ENCODE assay signal across 19 cellular contexts in the genomic region with DNA sequence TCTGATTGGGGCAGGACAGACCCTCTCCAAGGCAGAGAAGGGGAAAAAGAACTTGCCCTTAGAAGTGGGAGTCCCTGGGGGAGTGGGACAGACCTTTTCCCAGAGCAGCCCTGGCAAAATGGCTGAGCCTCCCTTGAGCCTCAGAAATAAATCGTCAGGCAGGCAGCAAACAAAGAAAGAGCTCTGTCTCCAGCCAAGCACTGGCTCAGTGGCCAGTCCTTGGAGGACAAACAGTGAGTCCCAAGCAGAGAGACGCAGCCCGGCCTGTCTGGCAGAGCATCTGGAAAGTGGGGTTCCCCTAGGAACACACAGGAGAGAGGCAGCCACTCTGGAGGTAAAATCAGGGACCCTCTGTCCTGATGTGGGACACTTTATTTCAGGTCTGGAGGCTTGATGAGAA. TPM values are rescaled to one million over a fixed set of nuclear protein-coding genes. Genes with fewer than 3 reads are reported as not detected.
"Had no signal": no experiment of that assay in that cellular context is flagged by ENCODE, and none has a peak within 500 bp of the region (broad histone marks: within the 10 kb centered on the region; RNA-seq: fewer than 3 reads in every experiment).

No MANE protein-coding gene starts in this region.

- H3K4me3 ChIP-seq: cardiac muscle cell, colonic mucosa, SJSA1, stomach had no signal

- H3K36me3 Mint-ChIP-seq: activated CD4-positive, alpha-beta memory T cell treated with anti-CD3 and anti-CD28 coated beads for 36 hours; activated naive CD8-positive, alpha-beta T cell treated with anti-CD3 and anti-CD28 coated beads, Interleukin-2, amount 10 ng/mL, durations not matched to agents 7 days and 5 days; immature natural killer cell had no signal

- H3K4me1 ChIP-seq: colonic mucosa, psoas muscle, SJSA1 had no signal

- H3K4me3 Mint-ChIP-seq: activated CD4-positive, alpha-beta memory T cell treated with anti-CD3 and anti-CD28 coated beads for 36 hours; activated naive CD8-positive, alpha-beta T cell treated with anti-CD3 and anti-CD28 coated beads, Interleukin-2, amount 10 ng/mL, durations not matched to agents 7 days and 5 days; activated T-cell treated with anti-CD3 and anti-CD28 coated beads, Interleukin-2, amount 50 U/mL, for 72 hours; immature natural killer cell; neural crest cell had no signal

- H3K9me3 ChIP-seq: colonic mucosa, psoas muscle, SJSA1, stomach, tibial nerve had no signal

- DNase-seq: activated CD4-positive, alpha-beta memory T cell treated with anti-CD3 and anti-CD28 coated beads for 36 hours; activated CD4-positive, CD25-positive, alpha-beta regulatory T cell treated with anti-CD3 and anti-CD28 coated beads, Interleukin-2, amount 50 U/mL, for 72 hours; activated gamma-delta T cell treated with Interleukin-2 at 50 U/mL for 16 hours; activated naive CD8-positive, alpha-beta T cell treated with anti-CD3 and anti-CD28 coated beads, Interleukin-2, amount 10 ng/mL, durations not matched to agents 7 days and 5 days; activated T-cell treated with anti-CD3 and anti-CD28 coated beads, Interleukin-2, amount 50 U/mL, for 72 hours; colonic mucosa; effector CD8-positive, alpha-beta T cell; immature natural killer cell; mesenchymal stem cell; psoas muscle; stimulated activated CD4-positive, alpha-beta T cell treated with anti-CD3 and anti-CD28 coated beads, Interleukin-15, amount 100 ng/mL, for 24 hours; stimulated activated CD4-positive, alpha-beta T cell treated with anti-CD3 and anti-CD28 coated beads, Interleukin-4, amount 100 ng/mL, for 4 hours; stomach; SW 1271 had no signal

- H3K27ac Mint-ChIP-seq: activated CD4-positive, alpha-beta memory T cell treated with anti-CD3 and anti-CD28 coated beads for 36 hours; activated naive CD8-positive, alpha-beta T cell treated with anti-CD3 and anti-CD28 coated beads, Interleukin-2, amount 10 ng/mL, durations not matched to agents 7 days and 5 days; activated T-cell treated with anti-CD3 and anti-CD28 coated beads, Interleukin-2, amount 50 U/mL, for 72 hours; immature natural killer cell had no signal

- H3K9me3 Mint-ChIP-seq: activated CD4-positive, alpha-beta memory T cell treated with anti-CD3 and anti-CD28 coated beads for 36 hours; activated naive CD8-positive, alpha-beta T cell treated with anti-CD3 and anti-CD28 coated beads, Interleukin-2, amount 10 ng/mL, durations not matched to agents 7 days and 5 days; activated T-cell treated with anti-CD3 and anti-CD28 coated beads, Interleukin-2, amount 50 U/mL, for 72 hours; immature natural killer cell; neural crest cell had no signal

- H3K27ac ChIP-seq: cardiac muscle cell, colonic mucosa, psoas muscle, SJSA1, stomach had no signal

- ATAC-seq: activated T-cell treated with anti-CD3 and anti-CD28 coated beads, Interleukin-2, amount 50 U/mL, for 72 hours; left lobe of liver; psoas muscle had no signal

- H3K36me3 ChIP-seq: cardiac muscle cell, colonic mucosa, SJSA1, stomach, tibial nerve had no signal

RNA-seq across cellular contexts. Expression of a gene that starts 1.8 kb away (rescaled TPM):
- total RNA-seq: activated CD4-positive, alpha-beta memory T cell treated with anti-CD3 and anti-CD28 coated beads for 36 hours; activated naive CD8-positive, alpha-beta T cell treated with anti-CD3 and anti-CD28 coated beads, Interleukin-2, amount 10 ng/mL, durations not matched to agents 7 days and 5 days; activated T-cell treated with anti-CD3 and anti-CD28 coated beads, Interleukin-2, amount 50 U/mL, for 72 hours; cardiac muscle cell; SJSA1 had no signal
- polyA plus RNA-seq: cardiac muscle cell, immature natural killer cell had no signal
